8 cellular contexts compared by ENCODE assay signal in the genomic region with DNA sequence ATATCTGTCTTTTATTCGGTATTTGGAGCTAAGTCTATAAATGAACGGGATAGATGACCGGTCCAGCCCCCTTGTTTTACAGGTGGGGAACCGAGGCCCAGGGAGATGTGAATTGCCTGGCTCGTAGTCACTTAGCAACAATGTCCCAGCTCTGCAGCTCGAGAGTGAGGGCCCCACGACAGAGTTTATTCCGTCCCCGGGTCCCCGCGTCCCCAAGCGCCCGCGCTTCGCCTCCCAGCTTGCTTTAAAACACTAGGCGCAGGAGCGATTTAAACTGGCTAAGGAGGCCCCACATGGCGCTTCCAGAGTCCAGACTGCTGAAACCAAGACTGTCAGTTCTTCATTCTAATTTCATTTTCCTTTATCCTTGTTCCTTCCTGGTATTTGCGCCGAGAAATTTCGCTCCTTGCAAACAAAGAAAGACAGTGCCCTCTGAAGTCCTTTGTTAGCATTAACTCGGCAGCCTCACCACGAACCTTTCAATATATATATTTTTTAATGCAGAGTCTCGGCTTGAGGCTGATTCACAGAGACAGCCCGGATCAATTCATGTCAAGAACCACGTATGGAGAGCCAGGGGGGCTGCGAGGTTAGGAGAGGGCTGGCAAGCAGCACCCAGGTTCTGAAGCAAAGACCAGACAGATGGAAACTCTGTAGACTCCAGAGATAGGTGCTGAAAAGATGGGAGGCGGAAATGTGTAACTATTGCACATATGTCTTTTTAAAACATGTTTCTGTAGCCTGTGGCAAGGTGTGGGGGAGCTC. TPM values are rescaled to one million over a fixed set of nuclear protein-coding genes. Genes with fewer than 3 reads are reported as not detected.
DNase-seq lines count a peak whose midpoint lies in the region; ATAC-seq, FAIRE-seq and TF ChIP-seq lines count a peak whose summit lies in the region.

No MANE protein-coding gene starts in this region.

- H3K4me1 Mint-ChIP-seq in stimulated activated effector memory CD8-positive, alpha-beta T cell treated with anti-CD3 and anti-CD28 coated beads, Interleukin-12 subunit alpha, Interleukin-12 subunit beta, amount 100 ng/mL, for 72 hours: peaks cover 41% of the 10 kb centered on the region

- peaks cover 38% of the 10 kb centered on the region for H3F3A ChIP-seq in SK-N-SH (replicated peaks; ENCODE audit: insufficient read depth)

- TF ChIP-seq CTCF in D721Med (IDR thresholded peaks at IDR 0.05; ENCODE audit: insufficient read depth, missing control alignments) (peak; percentile 72), SK-N-SH (IDR thresholded peaks at IDR 0.05) (peak; percentile 81), choroid plexus epithelial cell (conservative IDR thresholded peaks at IDR 0.05; ENCODE audit: low read depth, low read length) (peak; percentile 80)

- TF ChIP-seq EP300 in SK-N-SH (IDR thresholded peaks at IDR 0.05; ENCODE audit: borderline replicate concordance in 1 of 2, low read depth in 1 of 2, low read length in 1 of 2): no peak

- peak overlapping the region; percentile 93 for H2AFZ ChIP-seq in SK-N-SH (ENCODE audit: low read depth)

- H3K9me3 ChIP-seq in HUES64 (ENCODE audit: insufficient read depth, low read depth, low read length) (no peaks in the 10 kb centered on the region), SK-N-SH (no peaks in the 10 kb centered on the region)

- TF ChIP-seq RAD21 in SK-N-SH (IDR thresholded peaks at IDR 0.05; ENCODE audit: low read length): peak; percentile 92

- CTCF ChIA-PET in SK-N-SH (lab: Yijun Ruan, JAX): interaction anchor here (0.5 to 9.2 kb wide), 42 partner anchors 8 to 850 kb away, joined by 3 to 124 read pairs (median 4); no protein-coding TSS in a partner anchor

- H3K36me3 Mint-ChIP-seq in stimulated activated effector memory CD8-positive, alpha-beta T cell treated with anti-CD3 and anti-CD28 coated beads, Interleukin-12 subunit alpha, Interleukin-12 subunit beta, amount 100 ng/mL, for 72 hours: peaks cover 5% of the 10 kb centered on the region

- H3K4me1 ChIP-seq in HUES64 (ENCODE audit: insufficient read depth, low read length): peaks cover 7% of the 10 kb centered on the region; the same call in 1 of the 2 replicates
- H3K4me1 ChIP-seq in SK-N-SH (ENCODE audit: control insufficient read depth in 1 of 2, insufficient read depth in 2 of 2, low read depth in 1 of 2, low read length in 1 of 2): peaks cover 25 to 26% of the 10 kb centered on the region in 2 experiments

- WGBS in HUES64: 7% methylated on average over 27 of the region's 28 CpGs
- 6% methylated on average over 28 of the region's 28 CpGs for WGBS in SK-N-SH (ENCODE audit: low lambda C conversion rate)

- POLR2A ChIA-PET in SK-N-SH (lab: Yijun Ruan, JAX): no interaction called here

- H3K27me3 ChIP-seq in HUES64 (ENCODE audit: insufficient read depth, low read length) (peaks cover 34% of the 10 kb centered on the region), SK-N-SH (ENCODE audit: insufficient read depth) (no peaks in the 10 kb centered on the region)

- H4K20me1 ChIP-seq in SK-N-SH (ENCODE audit: insufficient read depth): peaks cover 20% of the 10 kb centered on the region

- no peak overlapping the region for H3K27ac Mint-ChIP-seq in stimulated activated effector memory CD8-positive, alpha-beta T cell treated with anti-CD3 and anti-CD28 coated beads, Interleukin-12 subunit alpha, Interleukin-12 subunit beta, amount 100 ng/mL, for 72 hours

- no peaks in the 10 kb centered on the region for H3K9me2 ChIP-seq in SK-N-SH

- H3K27ac ChIP-seq in HUES64 (ENCODE audit: low read depth, low read length): no peak overlapping the region
- peak overlapping the region; percentile 90 to 94 for H3K27ac ChIP-seq in SK-N-SH (ENCODE audit: low read depth in 2 of 2, low read length in 1 of 2)

- H3K4me2 ChIP-seq in SK-N-SH: peak overlapping the region; percentile 96

- peaks cover 11% of the 10 kb centered on the region; the same call in 1 of the 2 replicates for H3K36me3 ChIP-seq in HUES64 (ENCODE audit: insufficient read depth, low read length)
- H3K36me3 ChIP-seq in SK-N-SH (replicated peaks in 1 of 2; ENCODE audit: control insufficient read depth in 1 of 2, insufficient read depth in 2 of 2, low read length in 1 of 2): peaks cover 0 to 5% of the 10 kb centered on the region in 2 experiments

- H3K4me3 ChIP-seq in HUES64 (ENCODE audit: low read length) (peak overlapping the region; percentile 93), SK-N-SH (ENCODE audit: low read depth in 2 of 2, low read length in 1 of 2) (peak overlapping the region; percentile 84 to 87), choroid plexus epithelial cell (ENCODE audit: low read depth, low read length) (peak overlapping the region; percentile 93)

- FAIRE-seq in D721Med (lab: Jason Lieb, UNC): no peak

- peak overlapping the region; percentile 69 for H3K9ac ChIP-seq in HUES64 (ENCODE audit: low read depth, low read length)
- H3K9ac ChIP-seq in SK-N-SH: peak overlapping the region; percentile 94

- ATAC-seq in left lobe of liver (peak; percentile 34), HG03469 (IDR thresholded peaks at IDR 0.05; ENCODE audit: unreplicated experiment) (no peak)
- no peak for ATAC-seq in stimulated activated effector memory CD8-positive, alpha-beta T cell treated with anti-CD3 and anti-CD28 coated beads, Interleukin-12 subunit alpha, Interleukin-12 subunit beta, amount 100 ng/mL, for 72 hours

- DNase-seq in D721Med (ENCODE audit: insufficient read length, low spot score) (no peak), SK-N-SH (peak; percentile 44), choroid plexus epithelial cell (ENCODE audit: low read depth) (peak; percentile 93), left lobe of liver (ENCODE audit: low spot score) (peak; percentile 57)
- DNase-seq in stimulated activated effector memory CD8-positive, alpha-beta T cell treated with anti-CD3 and anti-CD28 coated beads, Interleukin-12 subunit alpha, Interleukin-12 subunit beta, amount 100 ng/mL, for 72 hours (ENCODE audit: low spot score in 2 of 2): no peak
- no peak for DNase-seq in stimulated activated CD4-positive, alpha-beta T cell treated with anti-CD3 and anti-CD28 coated beads, Interleukin-12 subunit alpha, Interleukin-12 subunit beta, amount 100 ng/mL, for 4 hours

- peak overlapping the region; percentile 85 for H3K4me3 Mint-ChIP-seq in stimulated activated effector memory CD8-positive, alpha-beta T cell treated with anti-CD3 and anti-CD28 coated beads, Interleukin-12 subunit alpha, Interleukin-12 subunit beta, amount 100 ng/mL, for 72 hours

- H3K9me3 Mint-ChIP-seq in stimulated activated effector memory CD8-positive, alpha-beta T cell treated with anti-CD3 and anti-CD28 coated beads, Interleukin-12 subunit alpha, Interleukin-12 subunit beta, amount 100 ng/mL, for 72 hours: no peaks in the 10 kb centered on the region

- peaks cover 34% of the 10 kb centered on the region for H3K79me2 ChIP-seq in SK-N-SH (ENCODE audit: insufficient read depth)

TF ChIP-seq in SK-N-SH, 30 proteins besides CTCF, POLR2A, EP300 and RAD21 (continues in another document):
- TF ChIP-seq SMC3 (IDR thresholded peaks at IDR 0.05; ENCODE audit: low read depth, low read length) (peak; percentile 82), MXI1 (IDR thresholded peaks at IDR 0.05; ENCODE audit: low read depth, low read length) (no peak), SIN3A (IDR thresholded peaks at IDR 0.05; ENCODE audit: borderline replicate concordance, low read depth, low read length) (no peak), MEF2A (IDR thresholded peaks at IDR 0.05; ENCODE audit: borderline replicate concordance, low read depth) (no peak), GABPA (IDR thresholded peaks at IDR 0.05; ENCODE audit: low read depth) (no peak), NFIC (IDR thresholded peaks at IDR 0.05; ENCODE audit: borderline replicate concordance) (no peak), JUND (IDR thresholded peaks at IDR 0.05) (no peak), FOSL2 (IDR thresholded peaks at IDR 0.05; ENCODE audit: borderline replicate concordance, low read depth) (no peak; the same call in 1 of the 2 replicates), TEAD4 (IDR thresholded peaks at IDR 0.05; ENCODE audit: borderline replicate concordance, insufficient read depth) (no peak), GATA2 (CRISPR knock-in tag; IDR thresholded peaks at IDR 0.05) (no peak), TCF12 (IDR thresholded peaks at IDR 0.05) (no peak)
- TF ChIP-seq, protein P1, sequence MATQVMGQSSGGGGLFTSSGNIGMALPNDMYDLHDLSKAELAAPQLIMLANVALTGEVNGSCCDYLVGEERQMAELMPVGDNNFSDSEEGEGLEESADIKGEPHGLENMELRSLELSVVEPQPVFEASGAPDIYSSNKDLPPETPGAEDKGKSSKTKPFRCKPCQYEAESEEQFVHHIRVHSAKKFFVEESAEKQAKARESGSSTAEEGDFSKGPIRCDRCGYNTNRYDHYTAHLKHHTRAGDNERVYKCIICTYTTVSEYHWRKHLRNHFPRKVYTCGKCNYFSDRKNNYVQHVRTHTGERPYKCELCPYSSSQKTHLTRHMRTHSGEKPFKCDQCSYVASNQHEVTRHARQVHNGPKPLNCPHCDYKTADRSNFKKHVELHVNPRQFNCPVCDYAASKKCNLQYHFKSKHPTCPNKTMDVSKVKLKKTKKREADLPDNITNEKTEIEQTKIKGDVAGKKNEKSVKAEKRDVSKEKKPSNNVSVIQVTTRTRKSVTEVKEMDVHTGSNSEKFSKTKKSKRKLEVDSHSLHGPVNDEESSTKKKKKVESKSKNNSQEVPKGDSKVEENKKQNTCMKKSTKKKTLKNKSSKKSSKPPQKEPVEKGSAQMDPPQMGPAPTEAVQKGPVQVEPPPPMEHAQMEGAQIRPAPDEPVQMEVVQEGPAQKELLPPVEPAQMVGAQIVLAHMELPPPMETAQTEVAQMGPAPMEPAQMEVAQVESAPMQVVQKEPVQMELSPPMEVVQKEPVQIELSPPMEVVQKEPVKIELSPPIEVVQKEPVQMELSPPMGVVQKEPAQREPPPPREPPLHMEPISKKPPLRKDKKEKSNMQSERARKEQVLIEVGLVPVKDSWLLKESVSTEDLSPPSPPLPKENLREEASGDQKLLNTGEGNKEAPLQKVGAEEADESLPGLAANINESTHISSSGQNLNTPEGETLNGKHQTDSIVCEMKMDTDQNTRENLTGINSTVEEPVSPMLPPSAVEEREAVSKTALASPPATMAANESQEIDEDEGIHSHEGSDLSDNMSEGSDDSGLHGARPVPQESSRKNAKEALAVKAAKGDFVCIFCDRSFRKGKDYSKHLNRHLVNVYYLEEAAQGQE (IDR thresholded peaks at IDR 0.05; ENCODE audit: low read depth, low read length): no peak

RNA-seq across cellular contexts. Expression of gene ENC1, which starts 1.4 kb away (rescaled TPM):
- polyA plus RNA-seq in HUES64 (2013, experiment 1 of 2): 27.9 TPM
- 33.0 TPM for polyA plus RNA-seq in HUES64 (2013, experiment 2 of 2)
- polyA plus RNA-seq in SK-N-SH (2012; rRNA removed): 20.3 and 23.9 TPM in 2 replicates
- 13.5 and 15.1 TPM in 2 replicates for polyA plus RNA-seq in SK-N-SH (2012; cell fraction: cytosol; rRNA removed)
- 57.1 and 64.1 TPM in 2 replicates for polyA plus RNA-seq in SK-N-SH (2012; cell fraction: nucleus; rRNA removed)
- total RNA-seq in left lobe of liver: 5.8 TPM

RNA-seq across cellular contexts. Expression of gene HEXB, which starts 43.1 kb away (rescaled TPM):
- polyA plus RNA-seq in HUES64 (2013, experiment 1 of 2): 44.7 TPM
- polyA plus RNA-seq in HUES64 (2013, experiment 2 of 2): 42.7 TPM
- polyA plus RNA-seq in SK-N-SH (2012; rRNA removed): 75.8 and 80.0 TPM in 2 replicates
- 101 and 149 TPM in 2 replicates for polyA plus RNA-seq in SK-N-SH (2012; cell fraction: cytosol; rRNA removed)
- 50.7 and 56.8 TPM in 2 replicates for polyA plus RNA-seq in SK-N-SH (2012; cell fraction: nucleus; rRNA removed)
- 66.0 TPM for total RNA-seq in left lobe of liver

Comparison
In these comparisons a context has a peak if more than half of its experiments do, and no peak if none do; other contexts are left out.
1. DNase-seq: peak in SK-N-SH (single experiment), choroid plexus epithelial cell (single experiment) and left lobe of liver (single experiment); none in D721Med (single experiment), stimulated activated effector memory CD8-positive, alpha-beta T cell treated with anti-CD3 and anti-CD28 coated beads, Interleukin-12 subunit alpha, Interleukin-12 subunit beta, amount 100 ng/mL, for 72 hours (0 of 2) and stimulated activated CD4-positive, alpha-beta T cell treated with anti-CD3 and anti-CD28 coated beads, Interleukin-12 subunit alpha, Interleukin-12 subunit beta, amount 100 ng/mL, for 4 hours (single experiment).
2. Peak in every context shown above with its lines, with median percentiles within 50 percentile points of each other: CTCF ChIP-seq and H3K4me3 ChIP-seq.